Comparison of ENCODE assay signal across 22 cellular contexts in genomic region chr22:17942721-17943120, GRCh38.
DNase-seq lines count a peak whose midpoint lies in the region; ATAC-seq, FAIRE-seq and TF ChIP-seq lines count a peak whose summit lies in the region.
"Had no signal": no experiment of that assay in that cellular context is flagged by ENCODE, and none has a peak within 500 bp of the region (broad histone marks: within the 10 kb centered on the region; RNA-seq: fewer than 3 reads in every experiment).

No MANE protein-coding gene starts in this region.

- no peak overlapping the region for H2BK20ac ChIP-seq in H9 (ENCODE audit: low read depth, low read length, poor library complexity, severe bottlenecking)

- no peak for FAIRE-seq in astrocyte (lab: Jason Lieb, UNC)

- peaks cover 62 to 83% of the 10 kb centered on the region in 2 experiments for H3K4me1 Mint-ChIP-seq in H9
- peaks cover 35% of the 10 kb centered on the region for H3K4me1 Mint-ChIP-seq in astrocyte (ENCODE audit: low read depth, unreplicated experiment)
- peaks cover 16% of the 10 kb centered on the region for H3K4me1 Mint-ChIP-seq in activated T-helper 17 cell treated with anti-CD3 and anti-CD28 coated beads, Interleukin-2, amount 50 U/mL, for 72 hours

- H3K14ac ChIP-seq in H9 (ENCODE audit: insufficient read depth, low read length) (peak overlapping the region; percentile 29; the same call in 1 of the 2 replicates), mesenchymal stem cell (ENCODE audit: low read length in 2 of 2) (no peak overlapping the region)

- WGBS in H9 (ENCODE audit: extremely low coverage, insufficient read length, low lambda C conversion rate) = no CpG with 5 or more reads among the region's 8 CpGs
- 96% methylated on average over 8 of the region's 8 CpGs for WGBS in mesenchymal stem cell

- H2BK12ac ChIP-seq in H9 (ENCODE audit: insufficient read length, low read depth, low read length) (no peak overlapping the region), mesenchymal stem cell (ENCODE audit: low read length in 2 of 2) (no peak overlapping the region)

- no peak for DNase-seq in H9
- no peak for DNase-seq in astrocyte (ENCODE audit: low read depth)
- no peak for DNase-seq in mesenchymal stem cell
- no peak for DNase-seq in activated naive CD4-positive, alpha-beta T cell treated with Interleukin-2 at 50 U/mL for 16 hours
- DNase-seq in hippocampal formation (lab: John Stamatoyannopoulos, UW) = no peak
- no peak for DNase-seq in erythroblast (lab: John Stamatoyannopoulos, UW)
- DNase-seq: activated CD4-positive, alpha-beta memory T cell treated with anti-CD3 and anti-CD28 coated beads for 36 hours; activated gamma-delta T cell treated with Interleukin-2 at 50 U/mL for 16 hours; activated T-cell treated with anti-CD3 and anti-CD28 coated beads for 4 hours; COR-L47; effector memory CD4-positive, alpha-beta T cell; H7; lower lobe of right lung; NCI-H1930; NCI-H226; PC-9; stimulated activated CD4-positive, alpha-beta T cell treated with anti-CD3 and anti-CD28 coated beads, Interleukin-2, amount 100 ng/mL, for 24 hours had no signal

- no peaks in the 10 kb centered on the region for H3K36me3 Mint-ChIP-seq in H9 (ENCODE audit: insufficient read depth in 1 of 3, low read depth in 3 of 3)
- H3K36me3 Mint-ChIP-seq in astrocyte (ENCODE audit: low read depth, unreplicated experiment) = peaks cover 4% of the 10 kb centered on the region
- no peaks in the 10 kb centered on the region for H3K36me3 Mint-ChIP-seq in activated T-helper 17 cell treated with anti-CD3 and anti-CD28 coated beads, Interleukin-2, amount 50 U/mL, for 72 hours (ENCODE audit: low read depth)
- H3K36me3 Mint-ChIP-seq: activated CD4-positive, alpha-beta memory T cell treated with anti-CD3 and anti-CD28 coated beads for 36 hours had no signal

- H4K91ac ChIP-seq in H9 (ENCODE audit: insufficient read length, low read depth, low read length) (no peak overlapping the region), mesenchymal stem cell (ENCODE audit: low read length) (no peak overlapping the region)

- no peak overlapping the region for H3K4me3 ChIP-seq in astrocyte (ENCODE audit: insufficient read depth, low read depth, low read length)
- no peak overlapping the region for H3K4me3 ChIP-seq in mesenchymal stem cell (ENCODE audit: insufficient read depth in 1 of 2, low read depth in 1 of 2, low read length in 2 of 2)
- no peak overlapping the region for H3K4me3 ChIP-seq in skeletal muscle tissue (ENCODE audit: low read length in 3 of 3)
- H3K4me3 ChIP-seq: lower lobe of right lung, PC-9, SJSA1, skin epidermis had no signal

- no peak overlapping the region for H4K5ac ChIP-seq in H9 (ENCODE audit: insufficient read length, low read depth, low read length)

- H2BK120ac ChIP-seq in H9 (ENCODE audit: low read depth, low read length, poor library complexity, severe bottlenecking) = no peak overlapping the region
- no peak overlapping the region for H2BK120ac ChIP-seq in mesenchymal stem cell (ENCODE audit: low read depth, low read length)

- no peak overlapping the region for H2AK5ac ChIP-seq in H9 (ENCODE audit: insufficient read length, low read length)
- no peak overlapping the region for H2AK5ac ChIP-seq in mesenchymal stem cell (ENCODE audit: low read length, severe bottlenecking)

- no peaks in the 10 kb centered on the region for H3K9me3 Mint-ChIP-seq in H9
- no peaks in the 10 kb centered on the region for H3K9me3 Mint-ChIP-seq in astrocyte (ENCODE audit: unreplicated experiment)
- no peaks in the 10 kb centered on the region for H3K9me3 Mint-ChIP-seq in activated T-helper 17 cell treated with anti-CD3 and anti-CD28 coated beads, Interleukin-2, amount 50 U/mL, for 72 hours
- H3K9me3 Mint-ChIP-seq: activated CD4-positive, alpha-beta memory T cell treated with anti-CD3 and anti-CD28 coated beads for 36 hours; stimulated activated naive CD8-positive, alpha-beta T cell treated with anti-CD3 and anti-CD28 coated beads, Interleukin-15, Interleukin-2, amounts not matched to agents 100 ng/mL and 50 ng/mL, for 24 hours had no signal

- H3K23ac ChIP-seq in H9 (ENCODE audit: insufficient read length, low read depth, low read length) (no peak overlapping the region), mesenchymal stem cell (ENCODE audit: low read length in 2 of 2) (no peak overlapping the region)

- H3K4ac ChIP-seq in H9 (ENCODE audit: low read depth, low read length) = no peak overlapping the region
- no peak overlapping the region for H3K4ac ChIP-seq in mesenchymal stem cell (ENCODE audit: low read depth in 1 of 2, low read length in 2 of 2)

- H3K36me3 ChIP-seq in astrocyte (ENCODE audit: insufficient read depth, low read length) (no peaks in the 10 kb centered on the region), mesenchymal stem cell (ENCODE audit: control insufficient read depth in 1 of 2, insufficient read depth in 2 of 2, low read depth in 1 of 2, low read length in 2 of 2) (peaks cover 0 to 35% of the 10 kb centered on the region in 2 experiments), skeletal muscle tissue (ENCODE audit: control insufficient read depth in 3 of 3, insufficient read depth in 3 of 3, low read length in 3 of 3) (no peaks in the 10 kb centered on the region)
- H3K36me3 ChIP-seq: lower lobe of right lung, SJSA1 had no signal

- H3K4me1 ChIP-seq in H9 (ENCODE audit: insufficient read depth, low read length) (peaks cover 11% of the 10 kb centered on the region; the same call in 1 of the 2 replicates), astrocyte (ENCODE audit: insufficient read depth, low read length) (peaks cover 6% of the 10 kb centered on the region), mesenchymal stem cell (ENCODE audit: control insufficient read depth, insufficient read depth, low read depth, low read length) (peaks cover 46% of the 10 kb centered on the region), skeletal muscle tissue (ENCODE audit: control insufficient read depth in 3 of 3, insufficient read depth in 3 of 3, low read length in 3 of 3) (peaks cover 62 to 83% (median 82%) of the 10 kb centered on the region in 3 donors)
- H3K4me1 ChIP-seq: SJSA1 had no signal

- TF ChIP-seq CTCF in H9 (conservative IDR thresholded peaks at IDR 0.05) (no peak), astrocyte (IDR thresholded peaks at IDR 0.05; ENCODE audit: insufficient read depth, low read depth, low read length) (no peak)

- H3K23me2 ChIP-seq in H9 (ENCODE audit: insufficient read length, low read depth, low read length, poor library complexity, severe bottlenecking) = no peaks in the 10 kb centered on the region

- H3K27ac Mint-ChIP-seq in H9 = peak overlapping the region in 2 of 3 experiments; percentile 76 to 88; a peak in 3 of 7 replicates
- peak overlapping the region; percentile 66 for H3K27ac Mint-ChIP-seq in astrocyte (ENCODE audit: unreplicated experiment)
- H3K27ac Mint-ChIP-seq in activated T-helper 17 cell treated with anti-CD3 and anti-CD28 coated beads, Interleukin-2, amount 50 U/mL, for 72 hours = no peak overlapping the region
- H3K27ac Mint-ChIP-seq: activated CD4-positive, alpha-beta memory T cell treated with anti-CD3 and anti-CD28 coated beads for 36 hours; stimulated activated naive CD8-positive, alpha-beta T cell treated with anti-CD3 and anti-CD28 coated beads, Interleukin-15, Interleukin-2, amounts not matched to agents 100 ng/mL and 50 ng/mL, for 24 hours had no signal

- H4K8ac ChIP-seq in H9 (replicated peaks; ENCODE audit: insufficient read length, low read depth, low read length) (no peak overlapping the region), mesenchymal stem cell (ENCODE audit: low read length) (no peak overlapping the region)

- H3K4me2 ChIP-seq in H9 (ENCODE audit: insufficient read depth, insufficient read length, low read length) (no peak overlapping the region), astrocyte (ENCODE audit: low read length) (no peak overlapping the region), mesenchymal stem cell (ENCODE audit: low read length, poor library complexity, severe bottlenecking) (no peak overlapping the region)
- H3K4me2 ChIP-seq: PC-9 had no signal

- H3K27me3 Mint-ChIP-seq in H9 (ENCODE audit: low read depth) (no peaks in the 10 kb centered on the region), astrocyte (ENCODE audit: low read depth, unreplicated experiment) (no peaks in the 10 kb centered on the region)
- no peaks in the 10 kb centered on the region for H3K27me3 Mint-ChIP-seq in activated T-helper 17 cell treated with anti-CD3 and anti-CD28 coated beads, Interleukin-2, amount 50 U/mL, for 72 hours
- H3K27me3 Mint-ChIP-seq: activated CD4-positive, alpha-beta memory T cell treated with anti-CD3 and anti-CD28 coated beads for 36 hours; stimulated activated naive CD8-positive, alpha-beta T cell treated with anti-CD3 and anti-CD28 coated beads, Interleukin-15, Interleukin-2, amounts not matched to agents 100 ng/mL and 50 ng/mL, for 24 hours had no signal

- TF ChIP-seq POLR2A in erythroblast (IDR thresholded peaks at IDR 0.05; ENCODE audit: low read length) = no peak

- H3K18ac ChIP-seq in H9 (ENCODE audit: insufficient read length, low read depth, low read length) (no peak overlapping the region), mesenchymal stem cell (ENCODE audit: low read depth in 1 of 2, low read length in 2 of 2) (no peak overlapping the region)

- no peak overlapping the region for H3K4me3 Mint-ChIP-seq in H9
- H3K4me3 Mint-ChIP-seq in astrocyte (ENCODE audit: unreplicated experiment) = no peak overlapping the region
- H3K4me3 Mint-ChIP-seq in activated T-helper 17 cell treated with anti-CD3 and anti-CD28 coated beads, Interleukin-2, amount 50 U/mL, for 72 hours = no peak overlapping the region
- H3K4me3 Mint-ChIP-seq: activated CD4-positive, alpha-beta memory T cell treated with anti-CD3 and anti-CD28 coated beads for 36 hours; stimulated activated naive CD8-positive, alpha-beta T cell treated with anti-CD3 and anti-CD28 coated beads, Interleukin-15, Interleukin-2, amounts not matched to agents 100 ng/mL and 50 ng/mL, for 24 hours had no signal

- peaks cover 13% of the 10 kb centered on the region for H3K79me1 ChIP-seq in H9 (ENCODE audit: insufficient read depth, low read depth, low read length, poor library complexity, severe bottlenecking)
- peaks cover 3% of the 10 kb centered on the region for H3K79me1 ChIP-seq in mesenchymal stem cell (replicated peaks; ENCODE audit: low read length, poor library complexity, severe bottlenecking)

- no peak overlapping the region for H3K9ac ChIP-seq in H9 (ENCODE audit: extremely low read depth, insufficient read length, low read length)
- no peak overlapping the region for H3K9ac ChIP-seq in astrocyte (ENCODE audit: low read length)
- no peak overlapping the region for H3K9ac ChIP-seq in mesenchymal stem cell (ENCODE audit: low read length)
- H3K9ac ChIP-seq in skeletal muscle tissue (ENCODE audit: low read depth in 1 of 3, low read length in 3 of 3) = peak overlapping the region in 2 of 3 donors; percentile 15 to 35

- H3K27ac ChIP-seq in H9 (ENCODE audit: insufficient read length, low read depth, low read length) (no peak overlapping the region), astrocyte (ENCODE audit: low read depth, low read length) (no peak overlapping the region), mesenchymal stem cell (ENCODE audit: low read length, poor library complexity, severe bottlenecking) (no peak overlapping the region), skeletal muscle tissue (ENCODE audit: low read depth, low read length) (no peak overlapping the region)
- H3K27ac ChIP-seq: lower lobe of right lung, PC-9, SJSA1, skin epidermis had no signal

- H3K79me2 ChIP-seq in H9 (ENCODE audit: insufficient read depth, low read length) (peaks cover 2% of the 10 kb centered on the region; the same call in 1 of the 2 replicates), astrocyte (ENCODE audit: insufficient read depth, low read length) (peaks cover 99% of the 10 kb centered on the region)

- ATAC-seq in activated T-helper 17 cell treated with anti-CD3 and anti-CD28 coated beads, Interleukin-2, amount 50 U/mL, for 72 hours (replicated peaks) = no peak
- ATAC-seq: lower lobe of right lung had no signal

- no peak overlapping the region for H2AFZ ChIP-seq in H9 (ENCODE audit: low read length)
- no peak overlapping the region for H2AFZ ChIP-seq in astrocyte (ENCODE audit: low read depth, low read length)
- no peak overlapping the region for H2AFZ ChIP-seq in mesenchymal stem cell (ENCODE audit: low read depth, low read length)
- H2AFZ ChIP-seq: PC-9 had no signal

- H4K20me1 ChIP-seq in H9 (ENCODE audit: control insufficient read depth, insufficient read depth, insufficient read length) (no peaks in the 10 kb centered on the region), astrocyte (ENCODE audit: insufficient read depth, low read length) (peaks cover 99% of the 10 kb centered on the region)

- H3K27me3 ChIP-seq in H9 (ENCODE audit: insufficient read depth, low read length) (no peaks in the 10 kb centered on the region), astrocyte (ENCODE audit: insufficient read depth, low read length) (no peaks in the 10 kb centered on the region), mesenchymal stem cell (ENCODE audit: control insufficient read depth in 1 of 2, insufficient read depth in 1 of 2, low read length in 2 of 2) (no peaks in the 10 kb centered on the region), skeletal muscle tissue (ENCODE audit: control insufficient read depth in 3 of 3, insufficient read depth in 3 of 3, low read length in 3 of 3) (no peaks in the 10 kb centered on the region)
- H3K27me3 ChIP-seq: SJSA1 had no signal

- no peak overlapping the region for H3T11ph ChIP-seq in H9 (ENCODE audit: low read length)

- no peak overlapping the region for H3K56ac ChIP-seq in H9 (ENCODE audit: insufficient read length, low read depth, low read length)

- H2BK15ac ChIP-seq in H9 (ENCODE audit: low read depth, low read length) (no peak overlapping the region), mesenchymal stem cell (ENCODE audit: low read depth, poor library complexity, severe bottlenecking) (peak overlapping the region; percentile 8)

- no peaks in the 10 kb centered on the region for H3K9me3 ChIP-seq in H9 (ENCODE audit: control insufficient read depth, low read depth, low read length)
- no peaks in the 10 kb centered on the region for H3K9me3 ChIP-seq in astrocyte (ENCODE audit: insufficient read depth, low read depth, low read length)
- H3K9me3 ChIP-seq in mesenchymal stem cell (ENCODE audit: control insufficient read depth, low read length) = no peaks in the 10 kb centered on the region
- H3K9me3 ChIP-seq in skeletal muscle tissue (ENCODE audit: control insufficient read depth in 3 of 3, low read length in 3 of 3) = no peaks in the 10 kb centered on the region
- H3K9me3 ChIP-seq: lower lobe of right lung, SJSA1 had no signal

- H2BK5ac ChIP-seq in H9 (ENCODE audit: insufficient read length, low read length) (no peak overlapping the region), mesenchymal stem cell (ENCODE audit: low read depth, low read length, poor library complexity, severe bottlenecking) (no peak overlapping the region)

Comparison
In these comparisons a context has a peak if more than half of its experiments do, and no peak if none do; other contexts are left out.
1. H3K9ac ChIP-seq: peak in skeletal muscle tissue (2 of 3); none in H9 (single experiment), astrocyte (single experiment) and mesenchymal stem cell (single experiment).